Comparison of ENCODE assay signal across 1 cellular context in genomic region chr14:23095196-23096108, GRCh38.
TF ChIP-seq lines count a peak whose summit lies in the region.

TSS of gene C14orf119 (plus strand) at chr14:23095505. CDS start at chr14:23097659, 2,154 bp downstream.

TF ChIP-seq in K562, 482 proteins besides CTCF, POLR2A, EP300 and RAD21 (continued from another document and continues in another):
- TF ChIP-seq, protein P1, sequence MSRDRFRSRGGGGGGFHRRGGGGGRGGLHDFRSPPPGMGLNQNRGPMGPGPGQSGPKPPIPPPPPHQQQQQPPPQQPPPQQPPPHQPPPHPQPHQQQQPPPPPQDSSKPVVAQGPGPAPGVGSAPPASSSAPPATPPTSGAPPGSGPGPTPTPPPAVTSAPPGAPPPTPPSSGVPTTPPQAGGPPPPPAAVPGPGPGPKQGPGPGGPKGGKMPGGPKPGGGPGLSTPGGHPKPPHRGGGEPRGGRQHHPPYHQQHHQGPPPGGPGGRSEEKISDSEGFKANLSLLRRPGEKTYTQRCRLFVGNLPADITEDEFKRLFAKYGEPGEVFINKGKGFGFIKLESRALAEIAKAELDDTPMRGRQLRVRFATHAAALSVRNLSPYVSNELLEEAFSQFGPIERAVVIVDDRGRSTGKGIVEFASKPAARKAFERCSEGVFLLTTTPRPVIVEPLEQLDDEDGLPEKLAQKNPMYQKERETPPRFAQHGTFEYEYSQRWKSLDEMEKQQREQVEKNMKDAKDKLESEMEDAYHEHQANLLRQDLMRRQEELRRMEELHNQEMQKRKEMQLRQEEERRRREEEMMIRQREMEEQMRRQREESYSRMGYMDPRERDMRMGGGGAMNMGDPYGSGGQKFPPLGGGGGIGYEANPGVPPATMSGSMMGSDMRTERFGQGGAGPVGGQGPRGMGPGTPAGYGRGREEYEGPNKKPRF (IDR thresholded peaks at IDR 0.05; ENCODE audit: low read depth, low read length): no peak
- peak; percentile 54 for TF ChIP-seq SMARCE1 (IDR thresholded peaks at IDR 0.05)
- peak; percentile 23 for TF ChIP-seq E2F8 (IDR thresholded peaks at IDR 0.05; ENCODE audit: low read depth, partially characterized antibody)
- TF ChIP-seq, protein P2, sequence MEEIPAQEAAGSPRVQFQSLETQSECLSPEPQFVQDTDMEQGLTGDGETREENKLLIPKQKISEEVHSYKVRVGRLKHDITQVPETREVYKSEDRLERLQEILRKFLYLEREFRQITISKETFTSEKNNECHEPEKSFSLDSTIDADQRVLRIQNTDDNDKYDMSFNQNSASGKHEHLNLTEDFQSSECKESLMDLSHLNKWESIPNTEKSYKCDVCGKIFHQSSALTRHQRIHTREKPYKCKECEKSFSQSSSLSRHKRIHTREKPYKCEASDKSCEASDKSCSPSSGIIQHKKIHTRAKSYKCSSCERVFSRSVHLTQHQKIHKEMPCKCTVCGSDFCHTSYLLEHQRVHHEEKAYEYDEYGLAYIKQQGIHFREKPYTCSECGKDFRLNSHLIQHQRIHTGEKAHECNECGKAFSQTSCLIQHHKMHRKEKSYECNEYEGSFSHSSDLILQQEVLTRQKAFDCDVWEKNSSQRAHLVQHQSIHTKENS (CRISPR knock-in tag; IDR thresholded peaks at IDR 0.05): no peak
- TF ChIP-seq XRCC3 (IDR thresholded peaks at IDR 0.05): no peak
- TF ChIP-seq KLF1 (tag; IDR thresholded peaks at IDR 0.05): peak; percentile 43; the same call in 1 of the 2 replicates
- TF ChIP-seq NBN (IDR thresholded peaks at IDR 0.05; ENCODE audit: low read depth): 0 out of 2 replicates have a peak, but pooled peaks have one; percentile 73
- peak; percentile 63; the same call in 1 of the 2 replicates for TF ChIP-seq SP1 (CRISPR knock-in tag; IDR thresholded peaks at IDR 0.05)
- TF ChIP-seq L3MBTL2 (IDR thresholded peaks at IDR 0.05): peak; percentile 9; the same call in 1 of the 2 replicates
- peak; percentile 81 for TF ChIP-seq MYC (IDR thresholded peaks at IDR 0.05; ENCODE audit: low read depth, low read length)
- TF ChIP-seq MYC (CRISPR knock-in tag; IDR thresholded peaks at IDR 0.05; ENCODE audit: borderline replicate concordance, low read depth): peak; percentile 58; the same call in 1 of the 2 replicates
- TF ChIP-seq, protein P3, sequence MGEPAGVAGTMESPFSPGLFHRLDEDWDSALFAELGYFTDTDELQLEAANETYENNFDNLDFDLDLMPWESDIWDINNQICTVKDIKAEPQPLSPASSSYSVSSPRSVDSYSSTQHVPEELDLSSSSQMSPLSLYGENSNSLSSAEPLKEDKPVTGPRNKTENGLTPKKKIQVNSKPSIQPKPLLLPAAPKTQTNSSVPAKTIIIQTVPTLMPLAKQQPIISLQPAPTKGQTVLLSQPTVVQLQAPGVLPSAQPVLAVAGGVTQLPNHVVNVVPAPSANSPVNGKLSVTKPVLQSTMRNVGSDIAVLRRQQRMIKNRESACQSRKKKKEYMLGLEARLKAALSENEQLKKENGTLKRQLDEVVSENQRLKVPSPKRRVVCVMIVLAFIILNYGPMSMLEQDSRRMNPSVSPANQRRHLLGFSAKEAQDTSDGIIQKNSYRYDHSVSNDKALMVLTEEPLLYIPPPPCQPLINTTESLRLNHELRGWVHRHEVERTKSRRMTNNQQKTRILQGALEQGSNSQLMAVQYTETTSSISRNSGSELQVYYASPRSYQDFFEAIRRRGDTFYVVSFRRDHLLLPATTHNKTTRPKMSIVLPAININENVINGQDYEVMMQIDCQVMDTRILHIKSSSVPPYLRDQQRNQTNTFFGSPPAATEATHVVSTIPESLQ (CRISPR knock-in tag; IDR thresholded peaks at IDR 0.05): no peak
- no peak for TF ChIP-seq TAL1 (IDR thresholded peaks at IDR 0.05)
- TF ChIP-seq PML (IDR thresholded peaks at IDR 0.05; ENCODE audit: low read length): peak; percentile 54; the same call in 1 of the 2 replicates
- no peak for TF ChIP-seq ZFPM2 (CRISPR knock-in tag; IDR thresholded peaks at IDR 0.05)
- TF ChIP-seq PHF21A (IDR thresholded peaks at IDR 0.05; ENCODE audit: borderline replicate concordance, low read depth): no peak
- TF ChIP-seq SRF (CRISPR knock-in tag; IDR thresholded peaks at IDR 0.05): peak in 1 of 2 experiments; percentile 88; a peak in 1 of 4 replicates
- 0 out of 2 replicates have a peak, but pooled peaks have one; percentile 9 for TF ChIP-seq C11orf30 (IDR thresholded peaks at IDR 0.05; ENCODE audit: low read depth)
- no peak for TF ChIP-seq OTX1 (CRISPR knock-in tag; IDR thresholded peaks at IDR 0.05)
- no peak for TF ChIP-seq ADNP (tag; IDR thresholded peaks at IDR 0.05)
- no peak for TF ChIP-seq CHCHD3 (CRISPR knock-in tag; IDR thresholded peaks at IDR 0.05)
- no peak for TF ChIP-seq ZBTB43 (CRISPR knock-in tag; IDR thresholded peaks at IDR 0.05)
- no peak for TF ChIP-seq KHSRP (IDR thresholded peaks at IDR 0.05)
- TF ChIP-seq CHD1 (IDR thresholded peaks at IDR 0.05; ENCODE audit: low read length): no peak
- TF ChIP-seq SOX6 (IDR thresholded peaks at IDR 0.05): peak; percentile 37; the same call in 1 of the 2 replicates
- TF ChIP-seq KAT2B (IDR thresholded peaks at IDR 0.05; ENCODE audit: low read depth, low read length): no peak
- TF ChIP-seq COPS2 (conservative IDR thresholded peaks at IDR 0.05): no peak
- peak; percentile 87 for TF ChIP-seq POLR2AphosphoS2 (IDR thresholded peaks at IDR 0.05; ENCODE audit: low read length)
- TF ChIP-seq NEUROD1 (IDR thresholded peaks at IDR 0.05; ENCODE audit: borderline replicate concordance, low read depth, low read length, partially characterized antibody): no peak
- TF ChIP-seq SIN3A (IDR thresholded peaks at IDR 0.05; ENCODE audit: borderline replicate concordance in 2 of 2, control insufficient read depth in 1 of 2, low read depth in 2 of 2, low read length in 2 of 2): peak; percentile 43 to 74; a peak in 2 of 4 replicates
- no peak for TF ChIP-seq ZNF280B (CRISPR knock-in tag; IDR thresholded peaks at IDR 0.05)
- TF ChIP-seq ZNF274 (IDR thresholded peaks at IDR 0.05; ENCODE audit: borderline replicate concordance, low read depth, low read length): no peak
- peak in 1 of 2 experiments; percentile 63; a peak in 1 of 4 replicates for TF ChIP-seq MLLT1 (IDR thresholded peaks at IDR 0.05)
- TF ChIP-seq FOS (IDR thresholded peaks at IDR 0.05; ENCODE audit: extremely low read depth, insufficient read length): no peak
- TF ChIP-seq SMARCC2 (IDR thresholded peaks at IDR 0.05; ENCODE audit: low read depth): no peak; the same call in 1 of the 2 replicates
- TF ChIP-seq HDAC8 (tag; IDR thresholded peaks at IDR 0.05): no peak
- TF ChIP-seq ZNF124 (CRISPR knock-in tag; IDR thresholded peaks at IDR 0.05): no peak
- TF ChIP-seq SMAD4 (CRISPR knock-in tag; conservative IDR thresholded peaks at IDR 0.05): peak; percentile 33; the same call in 1 of the 2 replicates
- TF ChIP-seq LCOR (CRISPR knock-in tag; IDR thresholded peaks at IDR 0.05): peak; percentile 55
- TF ChIP-seq GTF2E2 (tag; IDR thresholded peaks at IDR 0.05): peak; percentile 86; the same call in 1 of the 2 replicates
- TF ChIP-seq RFX5 (IDR thresholded peaks at IDR 0.05; ENCODE audit: low read depth, low read length): no peak
- TF ChIP-seq DPF2 (IDR thresholded peaks at IDR 0.05): peak; percentile 59
- no peak for TF ChIP-seq SRSF1 (IDR thresholded peaks at IDR 0.05; ENCODE audit: low read depth, low read length)
- no peak for TF ChIP-seq ZNF146 (CRISPR knock-in tag; IDR thresholded peaks at IDR 0.05; ENCODE audit: unreplicated experiment)
- TF ChIP-seq MED1 (CRISPR knock-in tag; IDR thresholded peaks at IDR 0.05; ENCODE audit: borderline replicate concordance): no peak
- TF ChIP-seq E2F1 (CRISPR knock-in tag; IDR thresholded peaks at IDR 0.05): no peak
- TF ChIP-seq BCLAF1 (IDR thresholded peaks at IDR 0.05; ENCODE audit: borderline replicate concordance in 1 of 2, control insufficient read depth in 1 of 2, low read depth in 2 of 2, low read length in 1 of 2): no peak
- peak; percentile 75; the same call in 1 of the 2 replicates for TF ChIP-seq PHF8 (IDR thresholded peaks at IDR 0.05; ENCODE audit: borderline replicate concordance, low read length)
- TF ChIP-seq STAT5B (CRISPR knock-in tag; IDR thresholded peaks at IDR 0.05): no peak
- peak; percentile 77; the same call in 1 of the 2 replicates for TF ChIP-seq ZNF740 (CRISPR knock-in tag; IDR thresholded peaks at IDR 0.05)
- peak in 1 of 2 experiments; percentile 49; a peak in 1 of 4 replicates for TF ChIP-seq ZNF740 (tag; IDR thresholded peaks at IDR 0.05)
